9 cellular contexts compared by ENCODE assay signal in the genomic region with DNA sequence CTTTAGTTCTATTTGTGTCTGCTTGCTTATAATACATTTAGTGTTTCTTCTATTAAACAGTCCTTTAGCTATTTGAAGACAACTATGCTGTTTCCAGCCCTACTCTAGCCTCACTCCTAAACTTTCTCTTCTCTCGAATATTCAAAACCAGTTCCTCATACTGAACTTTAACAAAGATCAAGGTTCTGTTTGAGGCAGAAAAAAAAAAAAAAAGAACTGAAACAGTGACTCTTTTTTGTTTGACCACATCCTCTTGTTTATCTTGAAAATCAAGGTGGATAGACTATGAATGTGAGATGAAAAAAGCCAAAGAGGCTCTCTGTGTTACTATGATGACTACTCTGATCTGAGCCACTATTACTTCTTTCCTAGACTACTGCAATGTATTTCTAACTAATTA.
DNase-seq lines count a peak whose midpoint lies in the region; ATAC-seq and TF ChIP-seq lines count a peak whose summit lies in the region.
"Had no signal": no experiment of that assay in that cellular context is flagged by ENCODE, and none has a peak within 500 bp of the region (broad histone marks: within the 10 kb centered on the region; RNA-seq: fewer than 3 reads in every experiment).

No MANE protein-coding gene starts in this region.

- H3K4me3 ChIP-seq in OCI-LY3 (ENCODE audit: low read length) (peak overlapping the region; percentile 60), HAP-1 (no peak overlapping the region), osteoblast (ENCODE audit: insufficient read depth, low read length) (no peak overlapping the region)

- no peak for TF ChIP-seq CTCF in OCI-LY3 (IDR thresholded peaks at IDR 0.05; ENCODE audit: low read depth, low read length)
- no peak for TF ChIP-seq CTCF in osteoblast (IDR thresholded peaks at IDR 0.05; ENCODE audit: extremely low read depth, low read depth, low read length)

- H3K36me3 Mint-ChIP-seq in activated T-cell treated with anti-CD3 and anti-CD28 coated beads, Interleukin-2, amount 50 U/mL, for 72 hours (ENCODE audit: insufficient read depth in 2 of 2): peaks cover 8 to 15% of the 10 kb centered on the region in 2 donors
- H3K36me3 Mint-ChIP-seq in stimulated activated memory B cell treated with anti-CD40 and anti-IgM and Interleukin-4, amounts not matched to agents 10 μg/mL and 1 μg/mL and 100 μg/mL, for 72 hours: peaks cover 13% of the 10 kb centered on the region

- peaks cover 4% of the 10 kb centered on the region for H3K27me3 Mint-ChIP-seq in activated T-cell treated with anti-CD3 and anti-CD28 coated beads, Interleukin-2, amount 50 U/mL, for 72 hours (ENCODE audit: low read depth)
- H3K27me3 Mint-ChIP-seq in stimulated activated memory B cell treated with anti-CD40 and anti-IgM and Interleukin-4, amounts not matched to agents 10 μg/mL and 1 μg/mL and 100 μg/mL, for 72 hours: no peaks in the 10 kb centered on the region

- ATAC-seq in activated T-cell treated with anti-CD3 and anti-CD28 coated beads, Interleukin-2, amount 50 U/mL, for 72 hours (replicated peaks in 1 of 2): peak; percentile 99 to 100
- ATAC-seq in HG02981 (IDR thresholded peaks at IDR 0.05; ENCODE audit: unreplicated experiment): peak; percentile 91
- ATAC-seq in stimulated activated memory B cell treated with anti-CD40 and anti-IgM and Interleukin-4, amounts not matched to agents 10 μg/mL and 1 μg/mL and 100 μg/mL, for 72 hours: peak; percentile 92

- in situ Hi-C loops in HAP-1 (cut with MboI; ENCODE audit: low sequenced_read_pairs): no loop called here

- peak overlapping the region; percentile 57 to 68 for H3K4me3 Mint-ChIP-seq in activated T-cell treated with anti-CD3 and anti-CD28 coated beads, Interleukin-2, amount 50 U/mL, for 72 hours
- peak overlapping the region; percentile 58 for H3K4me3 Mint-ChIP-seq in stimulated activated memory B cell treated with anti-CD40 and anti-IgM and Interleukin-4, amounts not matched to agents 10 μg/mL and 1 μg/mL and 100 μg/mL, for 72 hours

- H4K20me1 ChIP-seq in OCI-LY3 (ENCODE audit: insufficient read depth, low read length): no peaks in the 10 kb centered on the region
- no peaks in the 10 kb centered on the region for H4K20me1 ChIP-seq in osteoblast (ENCODE audit: insufficient read depth, low read length)

- peak overlapping the region; percentile 42 for H3K27ac Mint-ChIP-seq in activated T-cell treated with anti-CD3 and anti-CD28 coated beads, Interleukin-2, amount 50 U/mL, for 72 hours
- peak overlapping the region; percentile 85 for H3K27ac Mint-ChIP-seq in stimulated activated memory B cell treated with anti-CD40 and anti-IgM and Interleukin-4, amounts not matched to agents 10 μg/mL and 1 μg/mL and 100 μg/mL, for 72 hours

- H3K4me1 ChIP-seq in OCI-LY3 (ENCODE audit: low read length) (peaks cover 35% of the 10 kb centered on the region), HAP-1 (no peaks in the 10 kb centered on the region), osteoblast (ENCODE audit: insufficient read depth, low read length) (no peaks in the 10 kb centered on the region)

- H3K4me2 ChIP-seq in OCI-LY3 (ENCODE audit: low read length) (peak overlapping the region; percentile 50), osteoblast (ENCODE audit: insufficient read depth, low read length) (no peak overlapping the region)

- H3K36me3 ChIP-seq in OCI-LY3 (replicated peaks; ENCODE audit: low read depth, low read length) (peaks cover 7% of the 10 kb centered on the region), HAP-1 (replicated peaks) (no peaks in the 10 kb centered on the region), osteoblast (ENCODE audit: insufficient read depth, low read length) (no peaks in the 10 kb centered on the region)
- H3K36me3 ChIP-seq: brain microvascular endothelial cell had no signal

- H2AFZ ChIP-seq in OCI-LY3 (ENCODE audit: low read depth, low read length): no peak overlapping the region
- H2AFZ ChIP-seq in osteoblast (ENCODE audit: low read length): no peak overlapping the region

- H3K27ac ChIP-seq in OCI-LY3 (ENCODE audit: low read length) (peak overlapping the region; percentile 87), osteoblast (ENCODE audit: low read depth, low read length) (no peak overlapping the region)
- H3K27ac ChIP-seq: brain microvascular endothelial cell had no signal

- H3K9me3 ChIP-seq in OCI-LY3 (ENCODE audit: insufficient read depth, low read length): peaks cover 7% of the 10 kb centered on the region; the same call in 1 of the 2 replicates
- no peaks in the 10 kb centered on the region for H3K9me3 ChIP-seq in HAP-1
- no peaks in the 10 kb centered on the region for H3K9me3 ChIP-seq in osteoblast (ENCODE audit: low read depth, low read length)

- H3K79me2 ChIP-seq in OCI-LY3 (ENCODE audit: low read length): no peaks in the 10 kb centered on the region
- H3K79me2 ChIP-seq in osteoblast (ENCODE audit: insufficient read depth, low read length): no peaks in the 10 kb centered on the region

- H3K27me3 ChIP-seq in OCI-LY3 (ENCODE audit: low read depth, low read length): no peaks in the 10 kb centered on the region
- no peaks in the 10 kb centered on the region for H3K27me3 ChIP-seq in HAP-1 (ENCODE audit: low read depth)
- no peaks in the 10 kb centered on the region for H3K27me3 ChIP-seq in osteoblast (ENCODE audit: insufficient read depth, low read length)
- H3K27me3 ChIP-seq: brain microvascular endothelial cell had no signal

- no peak for DNase-seq in activated T-cell treated with anti-CD3 and anti-CD28 coated beads, Interleukin-2, amount 50 U/mL, for 72 hours
- DNase-seq in activated T-cell treated with anti-CD3 and anti-CD28 coated beads, Interleukin-2, amount 50 U/mL, for 1 hour: no peak
- DNase-seq in HAP-1 (ENCODE audit: low spot score in 2 of 2) (no peak), osteoblast (ENCODE audit: insufficient read length, low spot score, missing footprints) (no peak)
- no peak for DNase-seq in stimulated activated CD8-positive, alpha-beta memory T cell treated with anti-CD3 and anti-CD28 coated beads, Interleukin-4, amount 100 ng/mL, for 48 hours
- DNase-seq: brain microvascular endothelial cell had no signal

- H3K9ac ChIP-seq in OCI-LY3 (ENCODE audit: low read length): peak overlapping the region; percentile 60; the same call in 1 of the 2 replicates

- H3K4me1 Mint-ChIP-seq in activated T-cell treated with anti-CD3 and anti-CD28 coated beads, Interleukin-2, amount 50 U/mL, for 72 hours (ENCODE audit: low read depth): peaks cover 34% of the 10 kb centered on the region
- H3K4me1 Mint-ChIP-seq in stimulated activated memory B cell treated with anti-CD40 and anti-IgM and Interleukin-4, amounts not matched to agents 10 μg/mL and 1 μg/mL and 100 μg/mL, for 72 hours: peaks cover 56% of the 10 kb centered on the region

- H3K9me3 Mint-ChIP-seq in activated T-cell treated with anti-CD3 and anti-CD28 coated beads, Interleukin-2, amount 50 U/mL, for 72 hours: peaks cover 5 to 16% of the 10 kb centered on the region in 2 donors
- H3K9me3 Mint-ChIP-seq in stimulated activated memory B cell treated with anti-CD40 and anti-IgM and Interleukin-4, amounts not matched to agents 10 μg/mL and 1 μg/mL and 100 μg/mL, for 72 hours: peaks cover 5% of the 10 kb centered on the region
